In genomic region chr14:58199726-58200479, GRCh38 we compare ENCODE assay signal across 8 cellular contexts. TPM values are rescaled to one million over a fixed set of nuclear protein-coding genes. Genes with fewer than 3 reads are reported as not detected.
DNase-seq lines count a peak whose midpoint lies in the region; ATAC-seq and TF ChIP-seq lines count a peak whose summit lies in the region.

TSS of gene ACTR10 (plus strand) at chr14:58200149. CDS start at chr14:58200218, 69 bp downstream.

- peak within 1 kb of the TSS; percentile 81 for H3K27ac ChIP-seq in DND-41 (ENCODE audit: low read length)
- H3K27ac ChIP-seq in KOPT-K1 (ENCODE audit: low read depth, low read length, poor library complexity, severe bottlenecking) = peak within 1 kb of the TSS; percentile 73
- H3K27ac ChIP-seq in esophagus squamous epithelium = peak within 1 kb of the TSS; percentile 95 to 99 (median 96)

- WGBS in esophagus squamous epithelium, 2 donors = 0 to 3% methylated on average over 5 to 14 of the region's 78 CpGs

- peak; percentile 89 for DNase-seq in DND-41
- DNase-seq in RKO (ENCODE audit: low spot score) = peak; percentile 89
- peak; percentile 82 for DNase-seq in activated T-helper 1 cell treated with Interleukin-2 at 50 U/mL for 16 hours (ENCODE audit: low read depth)
- peak; percentile 41 for DNase-seq in esophagus squamous epithelium (lab: John Stamatoyannopoulos, UW)
- peak; percentile 91 for DNase-seq in myocyte (ENCODE audit: low read depth)
- peak; percentile 75 to 85 for DNase-seq in stimulated activated CD8-positive, alpha-beta memory T cell treated with anti-CD3 and anti-CD28 coated beads, Interleukin-7, amount 100 ng/mL, for 4 hours (ENCODE audit: low read depth in 2 of 2)

- H2AFZ ChIP-seq in DND-41 (ENCODE audit: low read depth, low read length) = peak within 1 kb of the TSS; percentile 92

- peak; percentile 92 for ATAC-seq in DND-41 (ENCODE audit: insufficient read depth, low read depth)
- ATAC-seq in GM21825 (IDR thresholded peaks at IDR 0.05; ENCODE audit: unreplicated experiment) = peak; percentile 93

- H3K79me2 ChIP-seq in DND-41 (ENCODE audit: insufficient read depth, low read length) = peaks cover 29% of the 10 kb centered on the region

- H3K4me3 ChIP-seq in DND-41 (ENCODE audit: low read depth in 1 of 2, low read length in 2 of 2) (peak within 1 kb of the TSS; percentile 88 to 93), esophagus squamous epithelium (peak within 1 kb of the TSS; percentile 65 to 98 (median 94))

- TF ChIP-seq CTCF in DND-41 (IDR thresholded peaks at IDR 0.05; ENCODE audit: borderline replicate concordance, extremely low read depth, low read length, poor library complexity, severe bottlenecking) = no peak
- TF ChIP-seq CTCF in esophagus squamous epithelium (IDR thresholded peaks at IDR 0.05) = no peak

- peak in 2 of 4 donors; percentile 54 to 66 for TF ChIP-seq POLR2A in esophagus squamous epithelium (IDR thresholded peaks at IDR 0.05)

- H3K27me3 ChIP-seq in DND-41 (ENCODE audit: insufficient read depth, low read length, poor library complexity) (no peaks in the 10 kb centered on the region), esophagus squamous epithelium (no peaks in the 10 kb centered on the region)

- H4K20me1 ChIP-seq in DND-41 (ENCODE audit: insufficient read depth, low read length) = no peaks in the 10 kb centered on the region

- H3K9me3 ChIP-seq in DND-41 (ENCODE audit: insufficient read depth, low read length, severe bottlenecking) (no peaks in the 10 kb centered on the region), KOPT-K1 (ENCODE audit: insufficient read depth, low read length, poor library complexity, severe bottlenecking) (no peaks in the 10 kb centered on the region), esophagus squamous epithelium (no peaks in the 10 kb centered on the region)

- H3K4me1 ChIP-seq in DND-41 (ENCODE audit: insufficient read depth, low read length) = peaks cover 25% of the 10 kb centered on the region
- peaks cover 6 to 27% (median 10%) of the 10 kb centered on the region in 3 donors for H3K4me1 ChIP-seq in esophagus squamous epithelium

- peak within 1 kb of the TSS; percentile 83 for H3K4me2 ChIP-seq in DND-41 (ENCODE audit: insufficient read depth, low read length)

- H3K36me3 ChIP-seq in DND-41 (ENCODE audit: insufficient read depth, low read length) (0 out of 2 replicates have a peak, but pooled peaks cover 3% of the 10 kb centered on the region), KOPT-K1 (ENCODE audit: insufficient read depth, low read length) (no peaks in the 10 kb centered on the region; the same call in 1 of the 2 replicates), esophagus squamous epithelium (peaks cover 0 to 20% (median 0%) of the 10 kb centered on the region in 3 donors)

- intact Hi-C loops in esophagus squamous epithelium (cut with DNase I) = no loop called here

- peak within 1 kb of the TSS; percentile 78 for H3K9ac ChIP-seq in DND-41 (ENCODE audit: low read depth, low read length)

RNA-seq across cellular contexts. Expression of gene ACTR10, which starts in this region (rescaled TPM):
- total RNA-seq in esophagus squamous epithelium = 10 to 100 TPM; 19.2 to 62.6 (median 39.4) TPM
- total RNA-seq in myocyte = 95.1 and 100 TPM in 2 replicates
- polyA plus RNA-seq in myocyte (2012) = 82.7 TPM

Comparison
In these comparisons a context has a peak if more than half of its experiments do, and no peak if none do; other contexts are left out.
1. Peak in every context shown above with its lines: DNase-seq, ATAC-seq, H3K4me3 ChIP-seq and H3K27ac ChIP-seq.
2. DNase-seq: peak in every context shown above with its lines; median percentile 91 in myocyte; 89 in DND-41; 89 in RKO; 82 in activated T-helper 1 cell treated with Interleukin-2 at 50 U/mL for 16 hours; 80 in stimulated activated CD8-positive, alpha-beta memory T cell treated with anti-CD3 and anti-CD28 coated beads, Interleukin-7, amount 100 ng/mL, for 4 hours; 41 in esophagus squamous epithelium.